24 cellular contexts compared by ENCODE assay signal in the genomic region with DNA sequence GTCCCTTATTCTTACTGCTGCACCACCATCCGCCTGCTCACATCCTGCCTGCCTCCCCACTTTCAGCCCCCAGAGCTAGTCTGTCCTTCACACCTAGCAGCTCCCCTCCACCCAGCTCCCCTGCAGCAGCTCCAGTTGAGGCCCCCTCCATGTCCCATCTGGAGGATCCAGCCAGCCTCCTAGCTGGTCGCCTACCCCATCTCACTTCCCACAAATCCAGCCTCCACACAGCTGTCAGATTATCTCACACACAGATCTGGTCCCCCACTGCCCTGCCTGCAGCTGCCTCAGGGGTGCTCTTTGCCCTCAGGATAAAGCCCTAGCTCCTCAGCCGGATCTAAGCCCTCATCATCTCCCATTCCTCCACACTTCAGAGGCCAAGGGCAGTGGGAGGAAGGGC. TPM values are rescaled to one million over a fixed set of nuclear protein-coding genes. Genes with fewer than 3 reads are reported as not detected.
DNase-seq lines count a peak whose midpoint lies in the region; ATAC-seq, FAIRE-seq and TF ChIP-seq lines count a peak whose summit lies in the region.
"Had no signal": no experiment of that assay in that cellular context is flagged by ENCODE, and none has a peak within 500 bp of the region (broad histone marks: within the 10 kb centered on the region; RNA-seq: fewer than 3 reads in every experiment).

No MANE protein-coding gene starts in this region.

- H3K27ac Mint-ChIP-seq in Caco-2 (ENCODE audit: unreplicated experiment) (peak overlapping the region; percentile 89), progenitor cell of endocrine pancreas (peak overlapping the region; percentile 38), T-cell (no peak overlapping the region)
- H3K27ac Mint-ChIP-seq: activated B cell treated with CpG ODN at 0.5 μM for 24 hours, IgD-negative memory B cell had no signal

- peak overlapping the region; percentile 92; the same call in 1 of the 2 replicates for H2BK15ac ChIP-seq in H1 (ENCODE audit: low read length)

- H4K20me1 ChIP-seq in H1 (replicated peaks in 1 of 2; ENCODE audit: control insufficient read depth in 1 of 2, insufficient read depth in 2 of 2, low read length in 2 of 2), result peaks cover 0 to 2% of the 10 kb centered on the region in 2 experiments

- H3K4ac ChIP-seq in H1 (replicated peaks; ENCODE audit: insufficient read length, low read depth, low read length), result no peak overlapping the region

- H3K4me3 ChIP-seq in Caco-2 (ENCODE audit: low read depth, low read length) (no peak overlapping the region), H1 (ENCODE audit: extremely low read depth in 1 of 4, insufficient read depth in 2 of 4, low read depth in 3 of 4, low read length in 4 of 4) (no peak overlapping the region)
- H3K4me3 ChIP-seq: ascending aorta, esophagus muscularis mucosa, left ventricle myocardium inferior, MG63, vagina had no signal

- H3K4me3 Mint-ChIP-seq in Caco-2 (ENCODE audit: unreplicated experiment), result peak overlapping the region; percentile 70
- H3K4me3 Mint-ChIP-seq in progenitor cell of endocrine pancreas (ENCODE audit: low read depth), result no peak overlapping the region
- no peak overlapping the region for H3K4me3 Mint-ChIP-seq in T-cell
- H3K4me3 Mint-ChIP-seq: activated B cell treated with CpG ODN at 0.5 μM for 24 hours, IgD-negative memory B cell had no signal

- TF ChIP-seq RAD21 in H1 (IDR thresholded peaks at IDR 0.05 in 1 of 2, conservative IDR thresholded peaks at IDR 0.05 in 1 of 2; ENCODE audit: low read depth in 2 of 2, low read length in 2 of 2), result no peak

- 83% methylated on average over 3 of the region's 3 CpGs; no CpG with 5 or more reads in 1 of the 2 experiments for WGBS in H1 (ENCODE audit: extremely low coverage in 1 of 2, insufficient coverage in 1 of 2, insufficient read length in 1 of 2, insufficient replicate concordance in 2 of 2, low coverage in 1 of 2, low lambda C conversion rate in 2 of 2, missing lambda C conversion rate in 1 of 2), 2 experiments

- H3K4me2 ChIP-seq in H1 (ENCODE audit: insufficient read depth in 1 of 2, low read depth in 2 of 2, low read length in 2 of 2), result no peak overlapping the region

- no peaks in the 10 kb centered on the region for H3K79me2 ChIP-seq in H1 (ENCODE audit: control insufficient read depth in 1 of 2, insufficient read depth in 2 of 2, low read length in 2 of 2)

- H3K56ac ChIP-seq in H1 (replicated peaks; ENCODE audit: insufficient read length, low read depth, low read length), result no peak overlapping the region

- TF ChIP-seq CTCF in Caco-2 (IDR thresholded peaks at IDR 0.05; ENCODE audit: insufficient read depth in 1 of 2, low read depth in 1 of 2, low read length in 1 of 2, severe bottlenecking in 1 of 2, unreplicated experiment in 1 of 2) (no peak), H1 (IDR thresholded peaks at IDR 0.05; ENCODE audit: control extremely low read depth in 1 of 3, insufficient read depth in 1 of 3, low read depth in 1 of 3, low read length in 3 of 3) (no peak), progenitor cell of endocrine pancreas (IDR thresholded peaks at IDR 0.05; ENCODE audit: unreplicated experiment) (no peak)

- FAIRE-seq in H1 (lab: Jason Lieb, UNC), result no peak
- FAIRE-seq: frontal cortex had no signal

- CTCF ChIA-PET in Caco-2 (lab: Charles Lee), result interaction anchor here (0.6 to 2.1 kb wide), 12 partner anchors 9 to 122 kb away, joined by 3 to 13 read pairs (median 4); a partner anchor contains a TSS
- CTCF ChIA-PET in H1 (lab: Charles Lee; ENCODE audit: partially characterized antibody), result interaction anchor here (1.1 to 41.3 kb wide), 12 partner anchors 8 to 189 kb away, joined by 3 to 1311 read pairs (median 14); a partner anchor contains a TSS
- CTCF ChIA-PET in T-cell (lab: Charles Lee), result interaction anchor here (0.6 to 5.5 kb wide), 5 partner anchors 60 to 387 kb away, joined by 3 to 25 read pairs (median 3); no protein-coding TSS in a partner anchor

- no peak overlapping the region for H3K23ac ChIP-seq in H1 (ENCODE audit: insufficient read length)

- ATAC-seq in T-cell (replicated peaks in 1 of 4), result no peak

- intact Hi-C loops in Caco-2 (cut with micrococcal nuclease; ENCODE audit: unreplicated experiment), result loop anchor here (1.0 to 5.0 kb wide), 2 partner anchors 19 to 100 kb away; a partner anchor contains a TSS

- no peak overlapping the region for H3K27ac ChIP-seq in H1 (ENCODE audit: low read depth, low read length)
- H3K27ac ChIP-seq: ascending aorta, esophagus muscularis mucosa, left ventricle myocardium inferior, vagina had no signal

- no peak for TF ChIP-seq POLR2A in H1 (IDR thresholded peaks at IDR 0.05; ENCODE audit: control extremely low read depth in 1 of 2, low read depth in 2 of 2, low read length in 2 of 2)

- no peak overlapping the region for H2BK120ac ChIP-seq in H1 (replicated peaks; ENCODE audit: low read depth, low read length)

- no peak overlapping the region; the same call in 1 of the 2 replicates for H2BK5ac ChIP-seq in H1 (ENCODE audit: low read depth, low read length)

- H3K14ac ChIP-seq in H1 (ENCODE audit: insufficient read length), result no peak overlapping the region

- no peaks in the 10 kb centered on the region for H3K9me3 Mint-ChIP-seq in Caco-2 (ENCODE audit: unreplicated experiment)
- no peaks in the 10 kb centered on the region for H3K9me3 Mint-ChIP-seq in progenitor cell of endocrine pancreas (ENCODE audit: low read depth)
- H3K9me3 Mint-ChIP-seq in T-cell, result no peaks in the 10 kb centered on the region
- H3K9me3 Mint-ChIP-seq: activated B cell treated with CpG ODN at 0.5 μM for 24 hours, IgD-negative memory B cell had no signal

- peaks cover 76% of the 10 kb centered on the region for H3K4me1 ChIP-seq in Caco-2
- no peaks in the 10 kb centered on the region; a peak in 1 of 7 replicates for H3K4me1 ChIP-seq in H1 (replicated peaks in 1 of 4; ENCODE audit: control insufficient read depth in 3 of 4, insufficient read depth in 4 of 4, low read length in 3 of 4)
- H3K4me1 ChIP-seq: ascending aorta, vagina had no signal

- H3K23me2 ChIP-seq in H1 (ENCODE audit: low read depth, low read length), result no peaks in the 10 kb centered on the region

- H4K8ac ChIP-seq in H1 (ENCODE audit: extremely low read depth, insufficient read depth, low read length), result no peak overlapping the region; the same call in 1 of the 2 replicates

- no peak overlapping the region for H4K5ac ChIP-seq in H1 (ENCODE audit: insufficient read length, low read depth, low read length)

- no peak overlapping the region for H2AFZ ChIP-seq in H1 (ENCODE audit: low read length)

- H3K27me3 ChIP-seq in Caco-2 (replicated peaks; ENCODE audit: control insufficient read depth, insufficient read depth, low read length) (no peaks in the 10 kb centered on the region), H1 (replicated peaks in 1 of 4; ENCODE audit: control insufficient read depth in 3 of 4, extremely low read depth in 1 of 4, insufficient read depth in 3 of 4, low read length in 3 of 4) (no peaks in the 10 kb centered on the region)
- H3K27me3 ChIP-seq: ascending aorta, esophagus muscularis mucosa, MG63, vagina had no signal

- no TSS peak for BruUV-seq in Caco-2 (replicated peaks; lab: Mats Ljungman, UMichigan)

- no peak for TF ChIP-seq EP300 in H1 (IDR thresholded peaks at IDR 0.05; ENCODE audit: borderline replicate concordance in 1 of 2, low read depth in 2 of 2, low read length in 2 of 2)

- DNase-seq in Caco-2, result no peak
- peak; percentile 7 for DNase-seq in NCI-H82 treated with DMSO at 0.1 percent for 48 hours (lab: John Stamatoyannopoulos, UW; ENCODE audit: unreplicated experiment)
- no peak for DNase-seq in H1 (ENCODE audit: low read depth in 1 of 2, low spot score in 2 of 2)
- DNase-seq in progenitor cell of endocrine pancreas (ENCODE audit: low spot score, unreplicated experiment), result no peak
- DNase-seq in activated T-cell treated with anti-CD3 and anti-CD28 coated beads for 4 hours, result no peak
- DNase-seq in NCI-H774 (lab: John Stamatoyannopoulos, UW), result no peak
- no peak for DNase-seq in T-cell
- DNase-seq: activated B cell treated with CpG ODN at 0.5 μM for 24 hours; activated CD4-positive, alpha-beta T cell treated with anti-CD3 and anti-CD28 coated beads, Interleukin-2, amount 50 U/mL, for 4 hours; activated naive CD4-positive, alpha-beta T cell; activated T-cell treated with anti-CD3 and anti-CD28 coated beads, Interleukin-2, amount 50 U/mL, for 1 hour; effector memory CD4-positive, alpha-beta T cell; GOT3; hippocampal formation; left ventricle myocardium inferior; MG63; NCI-H1417 treated with DMSO at 0.1 percent for 48 hours; NCI-H526; T1000 had no signal

- H3K4me1 Mint-ChIP-seq in Caco-2 (ENCODE audit: low read depth, unreplicated experiment), result peaks cover 67% of the 10 kb centered on the region
- peaks cover 20% of the 10 kb centered on the region for H3K4me1 Mint-ChIP-seq in progenitor cell of endocrine pancreas (ENCODE audit: low read depth)
- peaks cover 0 to 7% (median 2%) of the 10 kb centered on the region in 3 donors for H3K4me1 Mint-ChIP-seq in T-cell

- no peak overlapping the region for H3K18ac ChIP-seq in H1 (ENCODE audit: extremely low read depth, low read length)

- H2BK12ac ChIP-seq in H1 (ENCODE audit: low read depth, low read length), result 0 out of 2 replicates have a peak overlapping the region, but pooled peaks have one; percentile 50

- POLR2A ChIA-PET in Caco-2 (lab: Charles Lee) (interaction anchor here (0.6 to 2.0 kb wide), 8 partner anchors 10 to 155 kb away, joined by 3 to 14 read pairs (median 5); a partner anchor contains a TSS), H1 (lab: Charles Lee; ENCODE audit: partially characterized antibody) (interaction anchor here (0.7 to 3.1 kb wide), 11 partner anchors 8 to 157 kb away, joined by 3 to 14 read pairs (median 4); a partner anchor contains a TSS), T-cell (lab: Charles Lee) (no interaction called here)

- no peak overlapping the region for H3K9ac ChIP-seq in H1 (replicated peaks in 1 of 4; ENCODE audit: extremely low read depth in 1 of 4, low read depth in 3 of 4, low read length in 3 of 4)

- no peaks in the 10 kb centered on the region for H3K36me3 ChIP-seq in Caco-2 (ENCODE audit: control insufficient read depth, insufficient read depth, low read length)
- H3K36me3 ChIP-seq in H1 (ENCODE audit: control insufficient read depth in 2 of 4, insufficient read depth in 4 of 4, low read length in 3 of 4), result peaks cover 0 to 10% (median 3%) of the 10 kb centered on the region in 4 experiments; a peak in 5 of 8 replicates

- no peaks in the 10 kb centered on the region for H3K79me1 ChIP-seq in H1 (ENCODE audit: low read depth, low read length)

- H3K9me3 ChIP-seq in Caco-2, result no peaks in the 10 kb centered on the region
- no peaks in the 10 kb centered on the region for H3K9me3 ChIP-seq in H1 (ENCODE audit: insufficient read depth in 2 of 2, low read depth in 1 of 2, low read length in 1 of 2)
- H3K9me3 ChIP-seq: ascending aorta, esophagus muscularis mucosa, left ventricle myocardium inferior, MG63, vagina had no signal

- H3K27me3 Mint-ChIP-seq in Caco-2 (ENCODE audit: insufficient read depth, unreplicated experiment), result no peaks in the 10 kb centered on the region
- H3K27me3 Mint-ChIP-seq in progenitor cell of endocrine pancreas, result peaks cover 28% of the 10 kb centered on the region
- no peaks in the 10 kb centered on the region for H3K27me3 Mint-ChIP-seq in T-cell
- H3K27me3 Mint-ChIP-seq: activated B cell treated with CpG ODN at 0.5 μM for 24 hours, IgD-negative memory B cell had no signal

- H2BK20ac ChIP-seq in H1 (ENCODE audit: low read length), result 0 out of 2 replicates have a peak overlapping the region, but pooled peaks have one; percentile 32

- H4K91ac ChIP-seq in H1 (replicated peaks; ENCODE audit: insufficient read length, low read length), result no peak overlapping the region

- H3K36me3 Mint-ChIP-seq in Caco-2 (ENCODE audit: insufficient read depth, unreplicated experiment) (peaks cover 20% of the 10 kb centered on the region), progenitor cell of endocrine pancreas (ENCODE audit: insufficient read depth) (peaks cover 9% of the 10 kb centered on the region), T-cell (peaks cover 27% of the 10 kb centered on the region)

- no peak overlapping the region for H2AK5ac ChIP-seq in H1 (ENCODE audit: low read depth, low read length)

RNA-seq across cellular contexts. Expression of a gene that starts 8.8 kb away (rescaled TPM):
- total RNA-seq in Caco-2 (2022) (31.4 and 38.1 TPM in 2 replicates), progenitor cell of endocrine pancreas (1.9 and 2.6 TPM in 2 replicates), T-cell (1 to 10 TPM; 2.0 to 4.7 (median 3.1) TPM)
- total RNA-seq in H1 (2021; fragmentation: NEBNext Ultra II Directional; extraction: Animal tissue kit (Norgen Biotek cat#: 25700)), result 14.6 and 15.0 TPM in 2 replicates
- 10.7 and 13.4 TPM in 2 replicates for polyA plus RNA-seq in H1 (2011; rRNA removed)
- 10.9 TPM for polyA plus RNA-seq in H1 (2011; cell fraction: cytosol; rRNA removed)
- 19.2 TPM for polyA plus RNA-seq in H1 (2011; cell fraction: nucleus; rRNA removed)
- 10.5 to 14.0 TPM (median 12.0 TPM) in 4 replicates for polyA plus RNA-seq in H1 (2012, experiment 1 of 2)
- 11.5 TPM for polyA plus RNA-seq in H1 (2012, experiment 2 of 2)
- 16.7 TPM for polyA plus RNA-seq in H1 (2013, experiment 1 of 2)
- 16.7 TPM for polyA plus RNA-seq in H1 (2013, experiment 2 of 2)
- 10.7 and 12.5 TPM in 2 replicates for polyA minus RNA-seq in H1 (2011; rRNA and poly(A)+ RNA removed)
- polyA minus RNA-seq in H1 (2011; cell fraction: cytosol; rRNA and poly(A)+ RNA removed), result 4.6 TPM
- 9.5 TPM for polyA minus RNA-seq in H1 (2011; cell fraction: nucleus; rRNA and poly(A)+ RNA removed)

RNA-seq across cellular contexts. Expression of a gene that starts 18.4 kb away (rescaled TPM):
- total RNA-seq in Caco-2 (2022) (31.4 and 34.4 TPM in 2 replicates), progenitor cell of endocrine pancreas (45.9 and 53.7 TPM in 2 replicates), T-cell (10 to 100 TPM; 26.1 to 59.9 (median 55.3) TPM)
- 71.5 and 76.7 TPM in 2 replicates for total RNA-seq in H1 (2021; fragmentation: NEBNext Ultra II Directional; extraction: Animal tissue kit (Norgen Biotek cat#: 25700))
- 183 and 186 TPM in 2 replicates for polyA plus RNA-seq in H1 (2011; rRNA removed)
- polyA plus RNA-seq in H1 (2011; cell fraction: cytosol; rRNA removed), result 101 TPM
- 85.9 TPM for polyA plus RNA-seq in H1 (2011; cell fraction: nucleus; rRNA removed)
- 56.4 to 78.9 TPM (median 73.2 TPM) in 4 replicates for polyA plus RNA-seq in H1 (2012, experiment 1 of 2)
- polyA plus RNA-seq in H1 (2012, experiment 2 of 2), result 143 TPM
- 41.2 TPM for polyA plus RNA-seq in H1 (2013, experiment 1 of 2)
- 42.3 TPM for polyA plus RNA-seq in H1 (2013, experiment 2 of 2)
- 83.6 and 88.4 TPM in 2 replicates for polyA minus RNA-seq in H1 (2011; rRNA and poly(A)+ RNA removed)
- polyA minus RNA-seq in H1 (2011; cell fraction: cytosol; rRNA and poly(A)+ RNA removed), result 31.5 TPM
- 27.7 TPM for polyA minus RNA-seq in H1 (2011; cell fraction: nucleus; rRNA and poly(A)+ RNA removed)

Comparison
In these comparisons a context has a peak if more than half of its experiments do, and no peak if none do; other contexts are left out.
1. H3K27ac Mint-ChIP-seq: peak in Caco-2 (single experiment) and progenitor cell of endocrine pancreas (single experiment); none in T-cell (0 of 2).
2. POLR2A ChIA-PET loops: an anchor here in Caco-2 (0.6 to 2.0 kb wide) and H1 (0.7 to 3.1 kb wide); none called in T-cell.